In genomic region chrX:152873361-152873760, GRCh38 we compare ENCODE assay signal across 12 cellular contexts. TPM values are rescaled to one million over a fixed set of nuclear protein-coding genes. Genes with fewer than 3 reads are reported as not detected.
DNase-seq lines count a peak whose midpoint lies in the region; ATAC-seq lines count a peak whose summit lies in the region.
"Had no signal": no experiment of that assay in that cellular context is flagged by ENCODE, and none has a peak within 500 bp of the region (broad histone marks: within the 10 kb centered on the region; RNA-seq: fewer than 3 reads in every experiment).

No MANE protein-coding gene starts in this region.

- no peak overlapping the region for H3K4me3 Mint-ChIP-seq in stimulated activated naive CD8-positive, alpha-beta T cell treated with anti-CD3 and anti-CD28 coated beads, Interleukin-15, Interleukin-2, amounts not matched to agents 100 ng/mL and 50 ng/mL, for 24 hours
- no peak overlapping the region for H3K4me3 Mint-ChIP-seq in stimulated activated naive CD8-positive, alpha-beta T cell treated with anti-CD3 and anti-CD28 coated beads, Interleukin-15, amount 100 ng/mL, for 72 hours
- H3K4me3 Mint-ChIP-seq in naive thymus-derived CD8-positive, alpha-beta T cell: no peak overlapping the region
- H3K4me3 Mint-ChIP-seq: GM23338 had no signal

- H3K27me3 Mint-ChIP-seq in stimulated activated naive CD8-positive, alpha-beta T cell treated with anti-CD3 and anti-CD28 coated beads, Interleukin-15, Interleukin-2, amounts not matched to agents 100 ng/mL and 50 ng/mL, for 24 hours: no peaks in the 10 kb centered on the region
- H3K27me3 Mint-ChIP-seq in stimulated activated naive CD8-positive, alpha-beta T cell treated with anti-CD3 and anti-CD28 coated beads, Interleukin-15, amount 100 ng/mL, for 72 hours: no peaks in the 10 kb centered on the region
- H3K27me3 Mint-ChIP-seq in naive thymus-derived CD8-positive, alpha-beta T cell: no peaks in the 10 kb centered on the region

- H3K27ac Mint-ChIP-seq in stimulated activated naive CD8-positive, alpha-beta T cell treated with anti-CD3 and anti-CD28 coated beads, Interleukin-15, Interleukin-2, amounts not matched to agents 100 ng/mL and 50 ng/mL, for 24 hours: peak overlapping the region; percentile 23
- no peak overlapping the region for H3K27ac Mint-ChIP-seq in stimulated activated naive CD8-positive, alpha-beta T cell treated with anti-CD3 and anti-CD28 coated beads, Interleukin-15, amount 100 ng/mL, for 72 hours
- peak overlapping the region in 8 of 10 donors; percentile 3 to 81 (median 42) for H3K27ac Mint-ChIP-seq in naive thymus-derived CD8-positive, alpha-beta T cell
- H3K27ac Mint-ChIP-seq: GM23338 had no signal

- peak; percentile 5 for DNase-seq in DMS53 (lab: John Stamatoyannopoulos, UW)
- no peak for DNase-seq in DMS53 treated with DMSO at 0.1 percent for 48 hours (lab: John Stamatoyannopoulos, UW; ENCODE audit: unreplicated experiment)
- no peak for DNase-seq in stimulated activated naive CD8-positive, alpha-beta T cell treated with anti-CD3 and anti-CD28 coated beads, Interleukin-15, amount 100 ng/mL, for 72 hours
- DNase-seq in naive thymus-derived CD8-positive, alpha-beta T cell: no peak
- no peak for DNase-seq in LoVo (ENCODE audit: low spot score)
- DNase-seq in SW480 (ENCODE audit: low spot score): no peak
- DNase-seq: DMS79, H7 had no signal

- H3K4me1 Mint-ChIP-seq in stimulated activated naive CD8-positive, alpha-beta T cell treated with anti-CD3 and anti-CD28 coated beads, Interleukin-15, Interleukin-2, amounts not matched to agents 100 ng/mL and 50 ng/mL, for 24 hours (ENCODE audit: low read depth): peaks cover 4% of the 10 kb centered on the region
- H3K4me1 Mint-ChIP-seq in stimulated activated naive CD8-positive, alpha-beta T cell treated with anti-CD3 and anti-CD28 coated beads, Interleukin-15, amount 100 ng/mL, for 72 hours: peaks cover 14% of the 10 kb centered on the region
- peaks cover 5 to 11% (median 10%) of the 10 kb centered on the region in 4 donors for H3K4me1 Mint-ChIP-seq in naive thymus-derived CD8-positive, alpha-beta T cell

- H3K9me3 Mint-ChIP-seq in stimulated activated naive CD8-positive, alpha-beta T cell treated with anti-CD3 and anti-CD28 coated beads, Interleukin-15, Interleukin-2, amounts not matched to agents 100 ng/mL and 50 ng/mL, for 24 hours: no peaks in the 10 kb centered on the region
- H3K9me3 Mint-ChIP-seq in stimulated activated naive CD8-positive, alpha-beta T cell treated with anti-CD3 and anti-CD28 coated beads, Interleukin-15, amount 100 ng/mL, for 72 hours: no peaks in the 10 kb centered on the region
- no peaks in the 10 kb centered on the region for H3K9me3 Mint-ChIP-seq in naive thymus-derived CD8-positive, alpha-beta T cell

- POLR2A ChIA-PET in naive thymus-derived CD8-positive, alpha-beta T cell (lab: Charles Lee): no interaction called here

- peaks cover 14% of the 10 kb centered on the region for H3K36me3 Mint-ChIP-seq in stimulated activated naive CD8-positive, alpha-beta T cell treated with anti-CD3 and anti-CD28 coated beads, Interleukin-15, Interleukin-2, amounts not matched to agents 100 ng/mL and 50 ng/mL, for 24 hours (ENCODE audit: low read depth)
- H3K36me3 Mint-ChIP-seq in naive thymus-derived CD8-positive, alpha-beta T cell: peaks cover 0 to 14% (median 0%) of the 10 kb centered on the region in 3 donors

- no peak for ATAC-seq in stimulated activated naive CD8-positive, alpha-beta T cell treated with anti-CD3 and anti-CD28 coated beads, Interleukin-15, amount 100 ng/mL, for 72 hours
- ATAC-seq in naive thymus-derived CD8-positive, alpha-beta T cell: no peak
- ATAC-seq: GM12878, GM23338 had no signal

RNA-seq across cellular contexts. Expression of gene ZNF185, which starts 24.5 kb away (rescaled TPM):
- 1 to 10 TPM; 2.6 to 2.7 TPM for total RNA-seq in naive thymus-derived CD8-positive, alpha-beta T cell
- 1 to 10 TPM; 1.8 to 2.8 (median 2.6) TPM for polyA plus RNA-seq in naive thymus-derived CD8-positive, alpha-beta T cell
- total RNA-seq: G401 had no signal

RNA-seq across cellular contexts. Expression of gene NSDHL, which starts 42.5 kb away (rescaled TPM):
- total RNA-seq in naive thymus-derived CD8-positive, alpha-beta T cell: 1 to 10 TPM; 6.8 to 7.6 TPM
- 10 to 100 TPM; 10.5 to 13.0 (median 12.7) TPM for polyA plus RNA-seq in naive thymus-derived CD8-positive, alpha-beta T cell

RNA-seq across cellular contexts. Expression of gene CETN2, which starts 42.8 kb away (rescaled TPM):
- total RNA-seq in naive thymus-derived CD8-positive, alpha-beta T cell: 1 to 10 TPM; 6.3 to 7.3 TPM
- 10 to 100 TPM; 23.3 to 30.8 (median 27.7) TPM for polyA plus RNA-seq in naive thymus-derived CD8-positive, alpha-beta T cell

Comparison
In these comparisons a context has a peak if more than half of its experiments do, and no peak if none do; other contexts are left out.
1. H3K27ac Mint-ChIP-seq: peak in stimulated activated naive CD8-positive, alpha-beta T cell treated with anti-CD3 and anti-CD28 coated beads, Interleukin-15, Interleukin-2, amounts not matched to agents 100 ng/mL and 50 ng/mL, for 24 hours (single experiment) and naive thymus-derived CD8-positive, alpha-beta T cell (8 of 10); none in stimulated activated naive CD8-positive, alpha-beta T cell treated with anti-CD3 and anti-CD28 coated beads, Interleukin-15, amount 100 ng/mL, for 72 hours (0 of 2).